ENCODE assay signal across 25 cellular contexts in the genomic region with DNA sequence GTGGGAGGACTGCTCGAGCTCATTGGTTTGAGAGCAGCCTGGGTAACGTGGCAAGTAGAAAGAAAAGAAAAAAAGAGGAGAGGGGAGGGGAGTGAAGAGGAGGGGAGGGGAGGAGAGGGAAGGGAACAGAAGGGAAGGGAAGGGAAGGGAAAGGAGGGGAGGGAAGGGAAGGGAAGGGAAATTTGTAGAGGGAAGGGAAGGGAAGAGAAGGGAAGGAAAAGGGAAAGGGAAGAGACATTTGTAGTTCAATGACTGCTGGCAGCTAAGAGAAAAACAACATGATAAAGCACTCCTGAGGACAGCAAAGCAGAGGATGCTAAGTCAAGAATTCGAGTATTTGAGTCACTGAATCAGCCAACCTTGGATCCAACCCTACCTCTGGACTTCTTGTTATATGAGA.
"Had no signal": no experiment of that assay in that cellular context is flagged by ENCODE, and none has a peak within 500 bp of the region (broad histone marks: within the 10 kb centered on the region; RNA-seq: fewer than 3 reads in every experiment).

No MANE protein-coding gene starts in this region.

- H3K27ac ChIP-seq: colonic mucosa, esophagus squamous epithelium, neural progenitor cell, prostate gland, right atrium auricular region, sigmoid colon, thoracic aorta, tibial nerve, upper lobe of left lung had no signal

- H3K4me1 ChIP-seq: colonic mucosa, esophagus squamous epithelium, prostate gland, right atrium auricular region, sigmoid colon, tibial nerve, upper lobe of left lung had no signal

- H3K4me3 Mint-ChIP-seq: effector memory CD8-positive, alpha-beta T cell; mesothelial cell of epicardium; naive thymus-derived CD4-positive, alpha-beta T cell; nephron; neural progenitor cell; stimulated activated effector memory CD8-positive, alpha-beta T cell treated with anti-CD3 and anti-CD28 coated beads, Interleukin-12 subunit alpha, Interleukin-12 subunit beta, amount 100 ng/mL, for 72 hours; stimulated activated naive CD8-positive, alpha-beta T cell treated with anti-CD3 and anti-CD28 coated beads, Interleukin-15, Interleukin-2, amounts not matched to agents 100 ng/mL and 50 ng/mL, for 24 hours had no signal

- ATAC-seq: effector memory CD8-positive, alpha-beta T cell; left lobe of liver; mucosa of descending colon; naive thymus-derived CD4-positive, alpha-beta T cell; stimulated activated effector memory CD8-positive, alpha-beta T cell treated with anti-CD3 and anti-CD28 coated beads, Interleukin-12 subunit alpha, Interleukin-12 subunit beta, amount 100 ng/mL, for 72 hours had no signal

- H3K36me3 ChIP-seq: colonic mucosa, esophagus squamous epithelium, neural progenitor cell, prostate gland, right atrium auricular region, sigmoid colon, thoracic aorta, tibial nerve, upper lobe of left lung had no signal

- H3K4me1 Mint-ChIP-seq: mesothelial cell of epicardium, nephron, neural progenitor cell had no signal

- H3K9ac ChIP-seq: neural progenitor cell had no signal

- H3K4me3 ChIP-seq: colonic mucosa, esophagus squamous epithelium, lung, mucosa of descending colon, neural progenitor cell, prostate gland, right atrium auricular region, sigmoid colon, thoracic aorta, tibial nerve, upper lobe of left lung had no signal

- H3K9me3 Mint-ChIP-seq: effector memory CD8-positive, alpha-beta T cell; mesothelial cell of epicardium; naive thymus-derived CD4-positive, alpha-beta T cell; nephron; neural progenitor cell; stimulated activated effector memory CD8-positive, alpha-beta T cell treated with anti-CD3 and anti-CD28 coated beads, Interleukin-12 subunit alpha, Interleukin-12 subunit beta, amount 100 ng/mL, for 72 hours; stimulated activated naive CD8-positive, alpha-beta T cell treated with anti-CD3 and anti-CD28 coated beads, Interleukin-15, Interleukin-2, amounts not matched to agents 100 ng/mL and 50 ng/mL, for 24 hours had no signal

- H3K4me2 ChIP-seq: neural progenitor cell had no signal

- H2AFZ ChIP-seq: neural progenitor cell had no signal

- DNase-seq: colonic mucosa; effector memory CD8-positive, alpha-beta T cell; esophagus squamous epithelium; foreskin melanocyte; head of caudate nucleus; kidney; mesenchymal stem cell; mucosa of descending colon; naive thymus-derived CD4-positive, alpha-beta T cell; nucleus accumbens; sigmoid colon; stimulated activated CD4-positive, alpha-beta T cell treated with anti-CD3 and anti-CD28 coated beads, Interleukin-2, amount 100 ng/mL, for 24 hours; stimulated activated CD4-positive, alpha-beta T cell treated with anti-CD3 and anti-CD28 coated beads, Interleukin-4, amount 100 ng/mL, for 24 hours; upper lobe of left lung had no signal

- H3K27me3 ChIP-seq: colonic mucosa, esophagus squamous epithelium, neural progenitor cell, right atrium auricular region, sigmoid colon, tibial nerve, upper lobe of left lung had no signal

- H3K9me3 ChIP-seq: colonic mucosa, esophagus squamous epithelium, mucosa of descending colon, prostate gland, right atrium auricular region, sigmoid colon, thoracic aorta, tibial nerve, upper lobe of left lung had no signal

- H3K36me3 Mint-ChIP-seq: mesothelial cell of epicardium; neural progenitor cell; stimulated activated effector memory CD8-positive, alpha-beta T cell treated with anti-CD3 and anti-CD28 coated beads, Interleukin-12 subunit alpha, Interleukin-12 subunit beta, amount 100 ng/mL, for 72 hours had no signal

- H3K27ac Mint-ChIP-seq: effector memory CD8-positive, alpha-beta T cell; mesothelial cell of epicardium; nephron; neural progenitor cell; stimulated activated naive CD8-positive, alpha-beta T cell treated with anti-CD3 and anti-CD28 coated beads, Interleukin-15, Interleukin-2, amounts not matched to agents 100 ng/mL and 50 ng/mL, for 24 hours had no signal

- H3K27me3 Mint-ChIP-seq: effector memory CD8-positive, alpha-beta T cell; naive thymus-derived CD4-positive, alpha-beta T cell; stimulated activated naive CD8-positive, alpha-beta T cell treated with anti-CD3 and anti-CD28 coated beads, Interleukin-15, Interleukin-2, amounts not matched to agents 100 ng/mL and 50 ng/mL, for 24 hours had no signal
